1 cellular context compared by ENCODE assay signal in the genomic region with DNA sequence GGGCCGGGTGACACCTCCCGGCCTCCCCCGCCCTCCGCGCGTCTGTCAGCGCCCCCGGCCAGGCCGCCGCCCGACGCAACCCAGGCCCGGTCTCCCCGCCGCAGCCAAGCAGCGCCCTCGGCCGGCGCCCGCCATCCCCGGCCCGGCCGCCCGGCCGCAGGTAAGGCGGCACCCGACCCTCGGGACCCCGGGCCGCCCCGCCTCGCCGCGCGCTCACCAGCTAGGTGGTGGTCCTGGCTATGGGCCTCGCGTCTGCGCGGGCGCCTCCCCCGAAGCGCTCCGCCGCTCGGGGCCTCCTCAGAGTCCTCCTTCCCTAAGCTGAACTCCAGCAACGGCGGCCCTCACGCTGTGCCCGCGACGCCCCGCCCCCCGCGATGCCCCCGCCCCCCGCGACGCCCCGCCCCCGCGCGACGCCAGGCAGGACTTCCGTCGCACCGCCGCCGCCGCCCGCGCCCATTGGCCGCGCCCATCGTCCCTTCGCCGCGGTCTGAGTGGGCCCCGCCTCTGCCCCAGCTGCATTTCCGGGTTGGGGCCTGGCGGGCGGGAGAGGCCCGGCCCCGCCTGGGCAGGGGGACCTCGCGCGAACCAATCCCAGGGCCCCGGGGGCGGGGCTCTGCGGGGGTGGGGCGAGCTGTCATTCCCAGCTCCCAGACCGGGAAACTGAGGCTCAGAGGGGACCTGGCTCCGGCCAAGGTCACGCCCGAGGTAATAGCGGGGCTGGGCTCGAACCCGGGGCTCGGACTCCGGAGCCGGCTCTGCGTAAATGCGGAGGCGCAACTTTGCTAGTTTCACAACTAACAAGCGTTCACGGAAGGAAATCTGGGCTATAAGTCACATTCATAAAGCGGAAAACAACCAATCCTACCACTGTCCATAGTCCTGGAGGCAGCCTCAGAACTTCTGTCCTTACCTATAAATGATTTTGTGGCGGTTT.
A peak's percentile ranks its signal among the peaks of the same experiment; 100 is the strongest.
TF ChIP-seq lines count a peak whose summit lies in the region.

No MANE protein-coding gene starts in this region.

TF ChIP-seq in HepG2, 621 proteins besides CTCF, POLR2A, EP300 and RAD21 (continued from another document and continues in another):
- TF ChIP-seq, protein P1, sequence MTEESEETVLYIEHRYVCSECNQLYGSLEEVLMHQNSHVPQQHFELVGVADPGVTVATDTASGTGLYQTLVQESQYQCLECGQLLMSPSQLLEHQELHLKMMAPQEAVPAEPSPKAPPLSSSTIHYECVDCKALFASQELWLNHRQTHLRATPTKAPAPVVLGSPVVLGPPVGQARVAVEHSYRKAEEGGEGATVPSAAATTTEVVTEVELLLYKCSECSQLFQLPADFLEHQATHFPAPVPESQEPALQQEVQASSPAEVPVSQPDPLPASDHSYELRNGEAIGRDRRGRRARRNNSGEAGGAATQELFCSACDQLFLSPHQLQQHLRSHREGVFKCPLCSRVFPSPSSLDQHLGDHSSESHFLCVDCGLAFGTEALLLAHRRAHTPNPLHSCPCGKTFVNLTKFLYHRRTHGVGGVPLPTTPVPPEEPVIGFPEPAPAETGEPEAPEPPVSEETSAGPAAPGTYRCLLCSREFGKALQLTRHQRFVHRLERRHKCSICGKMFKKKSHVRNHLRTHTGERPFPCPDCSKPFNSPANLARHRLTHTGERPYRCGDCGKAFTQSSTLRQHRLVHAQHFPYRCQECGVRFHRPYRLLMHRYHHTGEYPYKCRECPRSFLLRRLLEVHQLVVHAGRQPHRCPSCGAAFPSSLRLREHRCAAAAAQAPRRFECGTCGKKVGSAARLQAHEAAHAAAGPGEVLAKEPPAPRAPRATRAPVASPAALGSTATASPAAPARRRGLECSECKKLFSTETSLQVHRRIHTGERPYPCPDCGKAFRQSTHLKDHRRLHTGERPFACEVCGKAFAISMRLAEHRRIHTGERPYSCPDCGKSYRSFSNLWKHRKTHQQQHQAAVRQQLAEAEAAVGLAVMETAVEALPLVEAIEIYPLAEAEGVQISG (CRISPR knock-in tag; IDR thresholded peaks at IDR 0.05), result no peak
- TF ChIP-seq FOXA1 (IDR thresholded peaks at IDR 0.05) (no peak), FOXA1 (CRISPR knock-in tag; IDR thresholded peaks at IDR 0.05) (no peak), ZNF839 (CRISPR knock-in tag; IDR thresholded peaks at IDR 0.05; ENCODE audit: borderline replicate concordance) (no peak), MAF1 (CRISPR knock-in tag; IDR thresholded peaks at IDR 0.05; ENCODE audit: borderline replicate concordance) (no peak), ZKSCAN1 (IDR thresholded peaks at IDR 0.05; ENCODE audit: low read length) (no peak), ZBTB7B (CRISPR knock-in tag; IDR thresholded peaks at IDR 0.05) (no peak), ARID2 (CRISPR knock-in tag; IDR thresholded peaks at IDR 0.05; ENCODE audit: borderline replicate concordance) (no peak), IRX3 (CRISPR knock-in tag; IDR thresholded peaks at IDR 0.05; ENCODE audit: borderline replicate concordance, low read depth) (no peak), PITX1 (CRISPR knock-in tag; IDR thresholded peaks at IDR 0.05) (no peak), SRSF4 (IDR thresholded peaks at IDR 0.05; ENCODE audit: low read depth, low read length, poor library complexity, severe bottlenecking) (no peak), ZNF616 (CRISPR knock-in tag; IDR thresholded peaks at IDR 0.05; ENCODE audit: low read depth) (no peak), ZNF44 (CRISPR knock-in tag; IDR thresholded peaks at IDR 0.05) (no peak), SMARCC2 (IDR thresholded peaks at IDR 0.05) (no peak), SIX4 (CRISPR knock-in tag; IDR thresholded peaks at IDR 0.05) (no peak), ZNF766 (CRISPR knock-in tag; IDR thresholded peaks at IDR 0.05; ENCODE audit: borderline replicate concordance) (no peak), ZNF460 (CRISPR knock-in tag; IDR thresholded peaks at IDR 0.05; ENCODE audit: borderline replicate concordance) (peak; percentile 24; the same call in 1 of the 2 replicates), ZNF816 (CRISPR knock-in tag; IDR thresholded peaks at IDR 0.05; ENCODE audit: borderline replicate concordance) (no peak), RELA (CRISPR knock-in tag; IDR thresholded peaks at IDR 0.05) (no peak), ZSCAN20 (CRISPR knock-in tag; IDR thresholded peaks at IDR 0.05; ENCODE audit: borderline replicate concordance) (no peak)
- TF ChIP-seq, protein P2, sequence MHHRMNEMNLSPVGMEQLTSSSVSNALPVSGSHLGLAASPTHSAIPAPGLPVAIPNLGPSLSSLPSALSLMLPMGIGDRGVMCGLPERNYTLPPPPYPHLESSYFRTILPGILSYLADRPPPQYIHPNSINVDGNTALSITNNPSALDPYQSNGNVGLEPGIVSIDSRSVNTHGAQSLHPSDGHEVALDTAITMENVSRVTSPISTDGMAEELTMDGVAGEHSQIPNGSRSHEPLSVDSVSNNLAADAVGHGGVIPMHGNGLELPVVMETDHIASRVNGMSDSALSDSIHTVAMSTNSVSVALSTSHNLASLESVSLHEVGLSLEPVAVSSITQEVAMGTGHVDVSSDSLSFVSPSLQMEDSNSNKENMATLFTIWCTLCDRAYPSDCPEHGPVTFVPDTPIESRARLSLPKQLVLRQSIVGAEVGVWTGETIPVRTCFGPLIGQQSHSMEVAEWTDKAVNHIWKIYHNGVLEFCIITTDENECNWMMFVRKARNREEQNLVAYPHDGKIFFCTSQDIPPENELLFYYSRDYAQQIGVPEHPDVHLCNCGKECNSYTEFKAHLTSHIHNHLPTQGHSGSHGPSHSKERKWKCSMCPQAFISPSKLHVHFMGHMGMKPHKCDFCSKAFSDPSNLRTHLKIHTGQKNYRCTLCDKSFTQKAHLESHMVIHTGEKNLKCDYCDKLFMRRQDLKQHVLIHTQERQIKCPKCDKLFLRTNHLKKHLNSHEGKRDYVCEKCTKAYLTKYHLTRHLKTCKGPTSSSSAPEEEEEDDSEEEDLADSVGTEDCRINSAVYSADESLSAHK (CRISPR knock-in tag; IDR thresholded peaks at IDR 0.05; ENCODE audit: borderline replicate concordance), result no peak
- TF ChIP-seq, protein P3, sequence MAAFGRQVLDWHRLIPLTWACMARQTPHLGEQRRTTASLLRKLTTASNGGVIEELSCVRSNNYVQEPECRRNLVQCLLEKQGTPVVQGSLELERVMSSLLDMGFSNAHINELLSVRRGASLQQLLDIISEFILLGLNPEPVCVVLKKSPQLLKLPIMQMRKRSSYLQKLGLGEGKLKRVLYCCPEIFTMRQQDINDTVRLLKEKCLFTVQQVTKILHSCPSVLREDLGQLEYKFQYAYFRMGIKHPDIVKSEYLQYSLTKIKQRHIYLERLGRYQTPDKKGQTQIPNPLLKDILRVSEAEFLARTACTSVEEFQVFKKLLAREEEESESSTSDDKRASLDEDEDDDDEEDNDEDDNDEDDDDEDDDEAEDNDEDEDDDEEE (CRISPR knock-in tag; IDR thresholded peaks at IDR 0.05), result no peak
- TF ChIP-seq, protein P4, sequence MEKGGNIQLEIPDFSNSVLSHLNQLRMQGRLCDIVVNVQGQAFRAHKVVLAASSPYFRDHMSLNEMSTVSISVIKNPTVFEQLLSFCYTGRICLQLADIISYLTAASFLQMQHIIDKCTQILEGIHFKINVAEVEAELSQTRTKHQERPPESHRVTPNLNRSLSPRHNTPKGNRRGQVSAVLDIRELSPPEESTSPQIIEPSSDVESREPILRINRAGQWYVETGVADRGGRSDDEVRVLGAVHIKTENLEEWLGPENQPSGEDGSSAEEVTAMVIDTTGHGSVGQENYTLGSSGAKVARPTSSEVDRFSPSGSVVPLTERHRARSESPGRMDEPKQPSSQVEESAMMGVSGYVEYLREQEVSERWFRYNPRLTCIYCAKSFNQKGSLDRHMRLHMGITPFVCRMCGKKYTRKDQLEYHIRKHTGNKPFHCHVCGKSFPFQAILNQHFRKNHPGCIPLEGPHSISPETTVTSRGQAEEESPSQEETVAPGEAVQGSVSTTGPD (CRISPR knock-in tag; IDR thresholded peaks at IDR 0.05), result no peak
- TF ChIP-seq, protein P5, sequence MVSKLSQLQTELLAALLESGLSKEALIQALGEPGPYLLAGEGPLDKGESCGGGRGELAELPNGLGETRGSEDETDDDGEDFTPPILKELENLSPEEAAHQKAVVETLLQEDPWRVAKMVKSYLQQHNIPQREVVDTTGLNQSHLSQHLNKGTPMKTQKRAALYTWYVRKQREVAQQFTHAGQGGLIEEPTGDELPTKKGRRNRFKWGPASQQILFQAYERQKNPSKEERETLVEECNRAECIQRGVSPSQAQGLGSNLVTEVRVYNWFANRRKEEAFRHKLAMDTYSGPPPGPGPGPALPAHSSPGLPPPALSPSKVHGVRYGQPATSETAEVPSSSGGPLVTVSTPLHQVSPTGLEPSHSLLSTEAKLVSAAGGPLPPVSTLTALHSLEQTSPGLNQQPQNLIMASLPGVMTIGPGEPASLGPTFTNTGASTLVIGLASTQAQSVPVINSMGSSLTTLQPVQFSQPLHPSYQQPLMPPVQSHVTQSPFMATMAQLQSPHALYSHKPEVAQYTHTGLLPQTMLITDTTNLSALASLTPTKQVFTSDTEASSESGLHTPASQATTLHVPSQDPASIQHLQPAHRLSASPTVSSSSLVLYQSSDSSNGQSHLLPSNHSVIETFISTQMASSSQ (IDR thresholded peaks at IDR 0.05; ENCODE audit: low read depth), result no peak
- TF ChIP-seq, protein P5 (CRISPR knock-in tag; IDR thresholded peaks at IDR 0.05; ENCODE audit: borderline replicate concordance), result no peak
- TF ChIP-seq, protein P6, sequence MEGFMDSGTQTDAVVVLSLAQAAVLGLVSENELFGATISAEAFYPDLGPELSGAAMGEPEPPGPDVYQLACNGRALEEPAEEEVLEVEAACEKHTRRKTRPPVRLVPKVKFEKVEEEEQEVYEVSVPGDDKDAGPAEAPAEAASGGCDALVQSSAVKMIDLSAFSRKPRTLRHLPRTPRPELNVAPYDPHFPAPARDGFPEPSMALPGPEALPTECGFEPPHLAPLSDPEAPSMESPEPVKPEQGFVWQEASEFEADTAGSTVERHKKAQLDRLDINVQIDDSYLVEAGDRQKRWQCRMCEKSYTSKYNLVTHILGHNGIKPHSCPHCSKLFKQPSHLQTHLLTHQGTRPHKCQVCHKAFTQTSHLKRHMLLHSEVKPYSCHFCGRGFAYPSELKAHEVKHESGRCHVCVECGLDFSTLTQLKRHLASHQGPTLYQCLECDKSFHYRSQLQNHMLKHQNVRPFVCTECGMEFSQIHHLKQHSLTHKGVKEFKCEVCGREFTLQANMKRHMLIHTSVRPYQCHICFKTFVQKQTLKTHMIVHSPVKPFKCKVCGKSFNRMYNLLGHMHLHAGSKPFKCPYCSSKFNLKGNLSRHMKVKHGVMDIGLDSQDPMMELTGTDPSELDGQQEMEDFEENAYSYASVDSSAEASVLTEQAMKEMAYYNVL (CRISPR knock-in tag; IDR thresholded peaks at IDR 0.05; ENCODE audit: borderline replicate concordance), result no peak
- TF ChIP-seq, protein P7, sequence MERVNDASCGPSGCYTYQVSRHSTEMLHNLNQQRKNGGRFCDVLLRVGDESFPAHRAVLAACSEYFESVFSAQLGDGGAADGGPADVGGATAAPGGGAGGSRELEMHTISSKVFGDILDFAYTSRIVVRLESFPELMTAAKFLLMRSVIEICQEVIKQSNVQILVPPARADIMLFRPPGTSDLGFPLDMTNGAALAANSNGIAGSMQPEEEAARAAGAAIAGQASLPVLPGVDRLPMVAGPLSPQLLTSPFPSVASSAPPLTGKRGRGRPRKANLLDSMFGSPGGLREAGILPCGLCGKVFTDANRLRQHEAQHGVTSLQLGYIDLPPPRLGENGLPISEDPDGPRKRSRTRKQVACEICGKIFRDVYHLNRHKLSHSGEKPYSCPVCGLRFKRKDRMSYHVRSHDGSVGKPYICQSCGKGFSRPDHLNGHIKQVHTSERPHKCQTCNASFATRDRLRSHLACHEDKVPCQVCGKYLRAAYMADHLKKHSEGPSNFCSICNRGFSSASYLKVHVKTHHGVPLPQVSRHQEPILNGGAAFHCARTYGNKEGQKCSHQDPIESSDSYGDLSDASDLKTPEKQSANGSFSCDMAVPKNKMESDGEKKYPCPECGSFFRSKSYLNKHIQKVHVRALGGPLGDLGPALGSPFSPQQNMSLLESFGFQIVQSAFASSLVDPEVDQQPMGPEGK (CRISPR knock-in tag; IDR thresholded peaks at IDR 0.05), result 0 out of 2 replicates have a peak, but pooled peaks have one; percentile 37
- TF ChIP-seq, protein P8, sequence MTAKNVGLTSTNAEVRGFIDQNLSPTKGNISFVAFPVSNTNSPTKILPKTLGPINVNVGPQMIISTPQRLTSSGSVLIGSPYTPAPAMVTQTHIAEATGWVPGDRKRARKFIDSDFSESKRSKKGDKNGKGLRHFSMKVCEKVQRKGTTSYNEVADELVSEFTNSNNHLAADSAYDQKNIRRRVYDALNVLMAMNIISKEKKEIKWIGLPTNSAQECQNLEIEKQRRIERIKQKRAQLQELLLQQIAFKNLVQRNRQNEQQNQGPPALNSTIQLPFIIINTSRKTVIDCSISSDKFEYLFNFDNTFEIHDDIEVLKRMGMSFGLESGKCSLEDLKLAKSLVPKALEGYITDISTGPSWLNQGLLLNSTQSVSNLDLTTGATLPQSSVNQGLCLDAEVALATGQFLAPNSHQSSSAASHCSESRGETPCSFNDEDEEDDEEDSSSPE (CRISPR knock-in tag; IDR thresholded peaks at IDR 0.05), result peak; percentile 61; the same call in 1 of the 2 replicates
- TF ChIP-seq, protein P9, sequence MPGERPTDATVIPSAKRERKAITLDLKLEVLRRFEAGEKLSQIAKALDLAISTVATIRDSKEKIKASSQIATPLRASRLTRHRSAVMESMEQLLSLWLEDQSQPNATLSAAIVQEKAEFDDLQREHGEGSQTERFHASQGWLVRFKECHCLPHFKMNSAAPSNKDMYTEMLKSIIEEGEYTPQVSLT (CRISPR knock-in tag; IDR thresholded peaks at IDR 0.05; ENCODE audit: borderline replicate concordance, low read depth), result no peak
- TF ChIP-seq, protein P10, sequence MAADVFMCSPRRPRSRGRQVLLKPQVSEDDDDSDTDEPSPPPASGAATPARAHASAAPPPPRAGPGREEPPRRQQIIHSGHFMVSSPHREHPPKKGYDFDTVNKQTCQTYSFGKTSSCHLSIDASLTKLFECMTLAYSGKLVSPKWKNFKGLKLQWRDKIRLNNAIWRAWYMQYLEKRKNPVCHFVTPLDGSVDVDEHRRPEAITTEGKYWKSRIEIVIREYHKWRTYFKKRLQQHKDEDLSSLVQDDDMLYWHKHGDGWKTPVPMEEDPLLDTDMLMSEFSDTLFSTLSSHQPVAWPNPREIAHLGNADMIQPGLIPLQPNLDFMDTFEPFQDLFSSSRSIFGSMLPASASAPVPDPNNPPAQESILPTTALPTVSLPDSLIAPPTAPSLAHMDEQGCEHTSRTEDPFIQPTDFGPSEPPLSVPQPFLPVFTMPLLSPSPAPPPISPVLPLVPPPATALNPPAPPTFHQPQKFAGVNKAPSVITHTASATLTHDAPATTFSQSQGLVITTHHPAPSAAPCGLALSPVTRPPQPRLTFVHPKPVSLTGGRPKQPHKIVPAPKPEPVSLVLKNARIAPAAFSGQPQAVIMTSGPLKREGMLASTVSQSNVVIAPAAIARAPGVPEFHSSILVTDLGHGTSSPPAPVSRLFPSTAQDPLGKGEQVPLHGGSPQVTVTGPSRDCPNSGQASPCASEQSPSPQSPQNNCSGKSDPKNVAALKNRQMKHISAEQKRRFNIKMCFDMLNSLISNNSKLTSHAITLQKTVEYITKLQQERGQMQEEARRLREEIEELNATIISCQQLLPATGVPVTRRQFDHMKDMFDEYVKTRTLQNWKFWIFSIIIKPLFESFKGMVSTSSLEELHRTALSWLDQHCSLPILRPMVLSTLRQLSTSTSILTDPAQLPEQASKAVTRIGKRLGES (CRISPR knock-in tag; IDR thresholded peaks at IDR 0.05; ENCODE audit: borderline replicate concordance), result no peak
